In the genomic region with DNA sequence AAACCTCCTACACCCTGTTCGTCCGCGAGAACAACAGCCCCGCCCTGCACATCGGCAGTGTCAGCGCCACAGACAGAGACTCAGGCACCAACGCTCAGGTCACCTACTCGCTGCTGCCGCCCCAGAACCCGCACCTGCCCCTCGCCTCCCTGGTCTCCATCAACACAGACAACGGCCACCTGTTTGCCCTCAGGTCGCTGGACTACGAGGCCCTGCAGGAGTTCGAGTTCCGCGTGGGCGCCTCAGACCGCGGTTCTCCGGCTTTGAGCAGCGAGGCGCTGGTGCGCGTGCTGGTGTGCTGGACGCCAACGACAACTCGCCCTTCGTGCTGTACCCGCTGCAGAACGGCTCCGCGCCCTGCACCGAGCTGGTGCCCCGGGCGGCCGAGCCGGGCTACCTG, we compare ENCODE assay signal across 10 cellular contexts. TPM values are rescaled to one million over a fixed set of nuclear protein-coding genes. Genes with fewer than 3 reads are reported as not detected.
A peak's percentile ranks its signal among the peaks of the same experiment; 100 is the strongest.
DNase-seq lines count a peak whose midpoint lies in the region; ATAC-seq and TF ChIP-seq lines count a peak whose summit lies in the region.
"Not testable (repeated sequence)": the region's sequence is repeated elsewhere in the genome, so short reads cannot be mapped to it uniquely, and the experiment has no call there.
"Had no signal": no experiment of that assay in that cellular context is flagged by ENCODE, and none has a peak within 500 bp of the region (broad histone marks: within the 10 kb centered on the region; RNA-seq: fewer than 3 reads in every experiment).

No MANE protein-coding gene starts in this region.

- ATAC-seq in stimulated activated naive B cell treated with anti-CD40 and anti-IgM and Interleukin-4, amounts not matched to agents 10 μg/mL and 1 μg/mL and 100 μg/mL, for 72 hours (replicated peaks): not testable (repeated sequence)

- H3K4me1 Mint-ChIP-seq in glutamatergic neuron (ENCODE audit: low read depth, unreplicated experiment); stimulated activated naive B cell treated with anti-CD40 and anti-IgM and Interleukin-4, amounts not matched to agents 10 μg/mL and 1 μg/mL and 100 μg/mL, for 72 hours: not testable (repeated sequence)

- H3K9me3 Mint-ChIP-seq in glutamatergic neuron (ENCODE audit: unreplicated experiment): peaks cover 22% of the 10 kb centered on the region
- H3K9me3 Mint-ChIP-seq in stimulated activated naive B cell treated with anti-CD40 and anti-IgM and Interleukin-4, amounts not matched to agents 10 μg/mL and 1 μg/mL and 100 μg/mL, for 72 hours: peaks cover 12 to 14% of the 10 kb centered on the region in 2 donors

- not testable (repeated sequence) for H3K27me3 Mint-ChIP-seq in glutamatergic neuron (ENCODE audit: unreplicated experiment)
- peaks cover 33 to 42% of the 10 kb centered on the region in 2 donors for H3K27me3 Mint-ChIP-seq in stimulated activated naive B cell treated with anti-CD40 and anti-IgM and Interleukin-4, amounts not matched to agents 10 μg/mL and 1 μg/mL and 100 μg/mL, for 72 hours

- H3K36me3 Mint-ChIP-seq in glutamatergic neuron (ENCODE audit: unreplicated experiment): peaks cover 37% of the 10 kb centered on the region
- H3K36me3 Mint-ChIP-seq in stimulated activated naive B cell treated with anti-CD40 and anti-IgM and Interleukin-4, amounts not matched to agents 10 μg/mL and 1 μg/mL and 100 μg/mL, for 72 hours: not testable (repeated sequence)

- H3K4me3 Mint-ChIP-seq in glutamatergic neuron (ENCODE audit: unreplicated experiment): peak overlapping the region; percentile 3
- not testable (repeated sequence) for H3K4me3 Mint-ChIP-seq in stimulated activated naive B cell treated with anti-CD40 and anti-IgM and Interleukin-4, amounts not matched to agents 10 μg/mL and 1 μg/mL and 100 μg/mL, for 72 hours

- peak overlapping the region; percentile 22 for H3K27ac Mint-ChIP-seq in glutamatergic neuron (ENCODE audit: unreplicated experiment)
- H3K27ac Mint-ChIP-seq in stimulated activated naive B cell treated with anti-CD40 and anti-IgM and Interleukin-4, amounts not matched to agents 10 μg/mL and 1 μg/mL and 100 μg/mL, for 72 hours: peak overlapping the region; percentile 42

- not testable (repeated sequence) for TF ChIP-seq CTCF in glutamatergic neuron (IDR thresholded peaks at IDR 0.05; ENCODE audit: partially characterized antibody, unreplicated experiment)

- not testable (repeated sequence) for DNase-seq in glutamatergic neuron; stimulated activated naive B cell treated with anti-CD40 and anti-IgM and Interleukin-4, amounts not matched to agents 10 μg/mL and 1 μg/mL and 100 μg/mL, for 72 hours

RNA-seq across cellular contexts. Expression of gene PCDHB6, which starts 7.5 kb away (rescaled TPM):
- total RNA-seq in glutamatergic neuron (ENCODE audit: unreplicated experiment): 7.2 TPM
- total RNA-seq: B cell; Caco-2; Calu3; CD4-positive, alpha-beta memory T cell; CD4-positive, alpha-beta T cell; CD4-positive, CD25-positive, alpha-beta regulatory T cell; CD8-positive, alpha-beta memory T cell; CD8-positive, alpha-beta T cell had no signal

RNA-seq across cellular contexts. Expression of gene PCDHB7, which starts 15.1 kb away (rescaled TPM):
- total RNA-seq in glutamatergic neuron (ENCODE audit: unreplicated experiment): 3.4 TPM
- total RNA-seq: B cell; Caco-2; CD4-positive, alpha-beta memory T cell; CD4-positive, alpha-beta T cell; CD4-positive, CD25-positive, alpha-beta regulatory T cell; CD8-positive, alpha-beta memory T cell; CD8-positive, alpha-beta T cell had no signal

RNA-seq across cellular contexts. Expression of gene PCDHB8, which starts 20.2 kb away (rescaled TPM):
- total RNA-seq in glutamatergic neuron (ENCODE audit: unreplicated experiment): 19.8 TPM
- total RNA-seq: B cell; Caco-2; CD4-positive, alpha-beta memory T cell; CD4-positive, alpha-beta T cell; CD4-positive, CD25-positive, alpha-beta regulatory T cell; CD8-positive, alpha-beta memory T cell; CD8-positive, alpha-beta T cell had no signal

RNA-seq across cellular contexts. Expression of gene PCDHB5, which starts 22.4 kb away (rescaled TPM):
- 72.2 TPM for total RNA-seq in glutamatergic neuron (ENCODE audit: unreplicated experiment)
- total RNA-seq: B cell; Caco-2; Calu3; CD4-positive, CD25-positive, alpha-beta regulatory T cell; CD8-positive, alpha-beta memory T cell; CD8-positive, alpha-beta T cell had no signal

RNA-seq across cellular contexts. Expression of gene PCDHB16, which starts 24.8 kb away (rescaled TPM):
- 20.1 TPM for total RNA-seq in glutamatergic neuron (ENCODE audit: unreplicated experiment)
- total RNA-seq: B cell; Caco-2; CD4-positive, alpha-beta memory T cell; CD4-positive, alpha-beta T cell; CD4-positive, CD25-positive, alpha-beta regulatory T cell; CD8-positive, alpha-beta memory T cell; CD8-positive, alpha-beta T cell had no signal
